In the genomic region with DNA sequence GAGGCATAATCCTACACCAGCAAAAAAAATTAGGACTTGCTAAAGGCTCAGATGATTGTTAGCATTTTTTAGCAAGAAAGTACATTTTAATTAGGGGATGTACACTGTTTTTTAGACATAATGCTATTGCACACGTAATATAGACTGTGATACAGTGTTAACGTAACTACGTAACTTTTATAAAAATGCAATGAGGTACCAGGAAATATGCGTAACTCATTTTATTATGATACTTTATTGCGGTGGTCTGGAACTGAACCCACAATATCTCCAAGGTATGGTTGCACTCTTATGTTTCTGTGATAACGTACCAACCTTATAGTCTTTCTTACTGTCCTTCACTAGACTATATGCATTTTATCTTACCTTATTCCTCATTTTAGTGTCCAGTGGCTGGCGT, we compare ENCODE assay signal across 32 cellular contexts.
"Had no signal": no experiment of that assay in that cellular context is flagged by ENCODE, and none has a peak within 500 bp of the region (broad histone marks: within the 10 kb centered on the region; RNA-seq: fewer than 3 reads in every experiment).

No MANE protein-coding gene starts in this region.

- H3K4me3 ChIP-seq: adrenal gland, ascending aorta, body of pancreas, breast epithelium, cardiac muscle cell, colonic mucosa had no signal

- H3K27ac ChIP-seq: adrenal gland, ascending aorta, body of pancreas, brain microvascular endothelial cell, breast epithelium, cardiac muscle cell, colonic mucosa had no signal

- H3K4me1 ChIP-seq: adrenal gland, ascending aorta, body of pancreas, breast epithelium, colonic mucosa had no signal

- H3K27me3 ChIP-seq: adrenal gland, ascending aorta, body of pancreas, brain microvascular endothelial cell, breast epithelium, cardiac muscle cell, colonic mucosa had no signal

- FAIRE-seq: bronchial epithelial cell, colon had no signal

- H3K36me3 ChIP-seq: adrenal gland, breast epithelium, colonic mucosa had no signal

- H3K9me3 ChIP-seq: adrenal gland, body of pancreas, colonic mucosa had no signal

- ATAC-seq: activated naive CD4-positive, alpha-beta T cell treated with anti-CD3 and anti-CD28 coated beads, Interleukin-2, amount 50 U/mL, for 72 hours; activated naive CD8-positive, alpha-beta T cell treated with anti-CD3 and anti-CD28 coated beads, Interleukin-2, amount 50 U/mL, for 24 hours; activated T-cell treated with anti-CD3 and anti-CD28 coated beads, Interleukin-2, amount 50 U/mL, for 72 hours; activated T-helper 17 cell treated with anti-CD3 and anti-CD28 coated beads, Interleukin-2, amount 50 U/mL, for 72 hours; body of pancreas had no signal

- DNase-seq: activated effector memory CD4-positive, alpha-beta T cell treated with anti-CD3 and anti-CD28 coated beads, Interleukin-2, amount 50 U/mL, for 16 hours; activated effector memory CD4-positive, alpha-beta T cell treated with Interleukin-2 at 50 U/mL for 16 hours; activated gamma-delta T cell; activated gamma-delta T cell treated with Interleukin-2 at 50 U/mL for 16 hours; activated naive CD4-positive, alpha-beta T cell; activated naive CD4-positive, alpha-beta T cell treated with anti-CD3 and anti-CD28 coated beads for 36 hours; activated naive CD4-positive, alpha-beta T cell treated with anti-CD3 and anti-CD28 coated beads, Interleukin-2, amount 10 ng/mL, durations not matched to agents 7 days and 5 days; activated naive CD4-positive, alpha-beta T cell treated with anti-CD3 and anti-CD28 coated beads, Interleukin-2, amount 50 U/mL, for 16 hours; activated naive CD4-positive, alpha-beta T cell treated with Interleukin-2 at 50 U/mL for 16 hours; activated naive CD8-positive, alpha-beta T cell treated with anti-CD3 and anti-CD28 coated beads for 36 hours; activated naive CD8-positive, alpha-beta T cell treated with anti-CD3 and anti-CD28 coated beads, Interleukin-2, amount 10 ng/mL, durations not matched to agents 7 days and 5 days; activated naive CD8-positive, alpha-beta T cell treated with anti-CD3 and anti-CD28 coated beads, Interleukin-2, amount 50 U/mL, for 24 hours; activated T-cell treated with anti-CD3 and anti-CD28 coated beads, Interleukin-2, amount 50 U/mL, for 48 hours; activated T-cell treated with anti-CD3 and anti-CD28 coated beads, Interleukin-2, amount 50 U/mL, for 72 hours; adrenal gland; amniotic stem cell; amygdala; anterior cingulate cortex; aorta; body of pancreas; brain microvascular endothelial cell; caudate nucleus; central memory CD4-positive, alpha-beta T cell; cerebellar nuclear complex; colonic mucosa had no signal
